20 cellular contexts compared by ENCODE assay signal in genomic region chr9:18874069-18874468, GRCh38.
"Had no signal": no experiment of that assay in that cellular context is flagged by ENCODE, and none has a peak within 500 bp of the region (broad histone marks: within the 10 kb centered on the region; RNA-seq: fewer than 3 reads in every experiment).

No MANE protein-coding gene starts in this region.

- DNase-seq: activated CD4-positive, alpha-beta T cell treated with anti-CD3 and anti-CD28 coated beads for 4 hours; activated CD4-positive, alpha-beta T cell treated with anti-CD3 and anti-CD28 coated beads, Interleukin-2, amount 50 U/mL, for 48 hours; activated CD4-positive, CD25-positive, alpha-beta regulatory T cell; activated CD8-positive, alpha-beta memory T cell treated with anti-CD3 and anti-CD28 coated beads, Interleukin-2, amount 50 U/mL, for 48 hours; activated naive CD4-positive, alpha-beta T cell treated with Interleukin-2 at 50 U/mL for 16 hours; activated naive CD8-positive, alpha-beta T cell treated with anti-CD3 and anti-CD28 coated beads for 36 hours; activated T-cell treated with anti-CD3 and anti-CD28 coated beads, Interleukin-2, amount 50 U/mL, for 4 hours; dorsolateral prefrontal cortex; effector memory CD8-positive, alpha-beta T cell; foreskin melanocyte; immature natural killer cell; naive thymus-derived CD4-positive, alpha-beta T cell; occipital lobe; posterior cingulate gyrus; stimulated activated CD4-positive, alpha-beta T cell treated with anti-CD3 and anti-CD28 coated beads, Interleukin-2, amount 100 ng/mL, for 48 hours; stimulated activated naive CD4-positive, alpha-beta T cell treated with Interleukin-2 at 50 U/mL for 16 hours; T-helper 9 cell; upper lobe of right lung had no signal

- ATAC-seq: activated T-cell treated with anti-CD3 and anti-CD28 coated beads, Interleukin-2, amount 50 U/mL, for 4 hours; effector memory CD8-positive, alpha-beta T cell; esophagus mucosa; left lobe of liver; naive thymus-derived CD4-positive, alpha-beta T cell; upper lobe of right lung had no signal

- H3K27ac ChIP-seq: dorsolateral prefrontal cortex, upper lobe of right lung had no signal
